19 cellular contexts compared by ENCODE assay signal in the genomic region with DNA sequence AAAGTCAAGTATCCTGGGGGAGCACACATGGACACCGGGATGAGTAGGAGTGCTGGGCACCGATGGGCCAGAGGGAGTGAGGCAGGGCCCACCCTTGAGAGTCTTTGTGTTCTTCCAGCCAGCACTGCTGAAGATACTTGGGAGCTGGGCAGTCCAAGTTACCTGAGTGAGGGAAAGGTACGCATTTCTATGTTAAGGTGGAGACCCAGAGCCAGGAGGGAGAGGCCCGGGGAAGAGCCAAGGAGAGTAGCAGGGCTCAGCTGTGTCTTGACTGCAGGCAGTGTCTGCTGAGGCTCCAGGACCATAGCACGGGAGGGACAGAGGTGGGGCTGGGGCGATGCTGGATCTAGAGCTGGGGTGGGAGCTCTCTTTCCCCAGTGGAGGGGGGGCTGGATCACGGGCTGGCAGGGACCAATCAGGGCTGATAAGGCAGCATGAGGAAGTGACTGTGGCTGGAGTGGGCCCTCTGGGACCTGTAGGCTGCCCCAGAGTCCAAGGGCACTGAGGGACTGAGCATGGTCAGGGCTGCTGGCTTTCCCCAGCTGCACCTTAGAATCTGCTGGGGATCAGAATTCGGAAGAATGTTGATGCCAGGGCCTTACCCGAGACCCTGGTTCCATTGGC.
"Had no signal": no experiment of that assay in that cellular context is flagged by ENCODE, and none has a peak within 500 bp of the region (broad histone marks: within the 10 kb centered on the region; RNA-seq: fewer than 3 reads in every experiment).

No MANE protein-coding gene starts in this region.

- H3K4me1 Mint-ChIP-seq: activated CD4-positive, alpha-beta T cell treated with anti-CD3 and anti-CD28 coated beads, Interleukin-2, amount 10 ng/mL, durations not matched to agents 7 days and 5 days; activated naive CD4-positive, alpha-beta T cell treated with anti-CD3 and anti-CD28 coated beads, Interleukin-2, amount 50 U/mL, for 24 hours; nephron progenitor cell; stimulated activated naive CD8-positive, alpha-beta T cell treated with anti-CD3 and anti-CD28 coated beads, Interleukin-15, amount 100 ng/mL, for 72 hours; T-cell had no signal

- H3K36me3 Mint-ChIP-seq: activated naive CD4-positive, alpha-beta T cell treated with anti-CD3 and anti-CD28 coated beads, Interleukin-2, amount 50 U/mL, for 24 hours; T-cell had no signal

- H3K9me3 ChIP-seq: lower lobe of right lung, suprapubic skin, upper lobe of left lung had no signal

- H3K4me3 ChIP-seq: hepatocyte, lower lobe of right lung, suprapubic skin, upper lobe of left lung had no signal

- H3K4me2 ChIP-seq: hepatocyte had no signal

- H3K4me3 Mint-ChIP-seq: activated CD4-positive, alpha-beta T cell treated with anti-CD3 and anti-CD28 coated beads, Interleukin-2, amount 10 ng/mL, durations not matched to agents 7 days and 5 days; activated CD8-positive, alpha-beta T cell treated with anti-CD3 and anti-CD28 coated beads, Interleukin-2, amount 10 ng/mL, durations not matched to agents 7 days and 5 days; activated naive CD4-positive, alpha-beta T cell treated with anti-CD3 and anti-CD28 coated beads, Interleukin-2, amount 50 U/mL, for 24 hours; activated T-cell treated with anti-CD3 and anti-CD28 coated beads, Interleukin-2, amount 50 U/mL, for 72 hours; effector memory CD8-positive, alpha-beta T cell; nephron progenitor cell; stimulated activated naive CD8-positive, alpha-beta T cell treated with anti-CD3 and anti-CD28 coated beads, Interleukin-15, amount 100 ng/mL, for 72 hours; T-cell had no signal

- H3K27me3 Mint-ChIP-seq: activated naive CD4-positive, alpha-beta T cell treated with anti-CD3 and anti-CD28 coated beads, Interleukin-2, amount 50 U/mL, for 24 hours had no signal

- H3K4me1 ChIP-seq: foreskin keratinocyte, lower lobe of right lung, upper lobe of left lung had no signal

- H3K27ac ChIP-seq: foreskin keratinocyte, hepatocyte, lower lobe of right lung, suprapubic skin, upper lobe of left lung had no signal

- H3K36me3 ChIP-seq: lower lobe of right lung, suprapubic skin, upper lobe of left lung had no signal

- H3K9me3 Mint-ChIP-seq: activated CD4-positive, alpha-beta T cell treated with anti-CD3 and anti-CD28 coated beads, Interleukin-2, amount 10 ng/mL, durations not matched to agents 7 days and 5 days; activated naive CD4-positive, alpha-beta T cell treated with anti-CD3 and anti-CD28 coated beads, Interleukin-2, amount 50 U/mL, for 24 hours; activated T-cell treated with anti-CD3 and anti-CD28 coated beads, Interleukin-2, amount 50 U/mL, for 72 hours; effector memory CD8-positive, alpha-beta T cell; nephron progenitor cell; stimulated activated naive CD8-positive, alpha-beta T cell treated with anti-CD3 and anti-CD28 coated beads, Interleukin-15, amount 100 ng/mL, for 72 hours; T-cell had no signal

- H3K27me3 ChIP-seq: hepatocyte, suprapubic skin, upper lobe of left lung had no signal

- H3K27ac Mint-ChIP-seq: activated CD4-positive, alpha-beta T cell treated with anti-CD3 and anti-CD28 coated beads, Interleukin-2, amount 10 ng/mL, durations not matched to agents 7 days and 5 days; activated CD8-positive, alpha-beta T cell treated with anti-CD3 and anti-CD28 coated beads, Interleukin-2, amount 10 ng/mL, durations not matched to agents 7 days and 5 days; activated naive CD4-positive, alpha-beta T cell treated with anti-CD3 and anti-CD28 coated beads, Interleukin-2, amount 50 U/mL, for 24 hours; activated T-cell treated with anti-CD3 and anti-CD28 coated beads, Interleukin-2, amount 50 U/mL, for 72 hours; effector memory CD8-positive, alpha-beta T cell; nephron progenitor cell; progenitor cell of endocrine pancreas; stimulated activated naive CD8-positive, alpha-beta T cell treated with anti-CD3 and anti-CD28 coated beads, Interleukin-15, amount 100 ng/mL, for 72 hours; T-cell had no signal

- DNase-seq: activated CD4-positive, alpha-beta T cell treated with anti-CD3 and anti-CD28 coated beads, Interleukin-2, amount 10 ng/mL, durations not matched to agents 7 days and 5 days; activated CD8-positive, alpha-beta memory T cell treated with anti-CD3 and anti-CD28 coated beads, Interleukin-2, amount 50 U/mL, for 4 hours; activated CD8-positive, alpha-beta T cell treated with anti-CD3 and anti-CD28 coated beads, Interleukin-2, amount 10 ng/mL, durations not matched to agents 7 days and 5 days; activated gamma-delta T cell; activated T-cell treated with anti-CD3 and anti-CD28 coated beads, Interleukin-2, amount 50 U/mL, for 72 hours; effector memory CD8-positive, alpha-beta T cell; foreskin keratinocyte; islet precursor cell; lower lobe of right lung; nephron progenitor cell; occipital lobe; stimulated activated CD4-positive, alpha-beta T cell treated with anti-CD3 and anti-CD28 coated beads, Interleukin-2, amount 100 ng/mL, for 24 hours; stimulated activated naive CD8-positive, alpha-beta T cell treated with anti-CD3 and anti-CD28 coated beads, Interleukin-15, amount 100 ng/mL, for 72 hours; T-cell had no signal
